In the genomic region with DNA sequence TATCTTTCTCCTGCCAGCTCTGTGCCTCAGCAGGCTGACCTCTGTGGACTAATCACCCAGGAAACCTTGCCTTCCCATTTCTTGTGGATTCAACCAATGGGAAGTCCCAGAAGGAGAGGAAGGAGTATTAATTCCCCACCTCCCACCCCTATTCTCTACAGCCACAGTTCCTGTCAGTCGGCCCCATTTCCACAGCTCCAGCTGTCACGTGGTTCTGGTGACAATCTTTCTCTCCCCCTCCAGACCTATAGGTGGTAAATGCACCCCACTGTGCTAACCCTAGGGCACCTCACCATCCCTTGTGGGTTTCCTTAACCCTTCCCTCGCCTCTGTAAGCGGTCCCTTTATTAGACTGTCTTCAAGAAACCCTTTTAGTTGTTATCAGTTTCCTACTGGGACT, we compare ENCODE assay signal across 23 cellular contexts.
"Had no signal": no experiment of that assay in that cellular context is flagged by ENCODE, and none has a peak within 500 bp of the region (broad histone marks: within the 10 kb centered on the region; RNA-seq: fewer than 3 reads in every experiment).

No MANE protein-coding gene starts in this region.

- H3K27ac Mint-ChIP-seq: T-helper 2 cell treated with Interferon-gamma antibody and Interleukin-4, amounts not matched to agents 5 μg/mL and 100 μg/mL, for 36 hours had no signal

- H3K36me3 ChIP-seq: gastrocnemius medialis, ovary, tibial nerve had no signal

- H3K4me3 ChIP-seq: gastrocnemius medialis, ovary, psoas muscle, tibial nerve had no signal

- H3K9me3 Mint-ChIP-seq: T-helper 2 cell treated with Interferon-gamma antibody and Interleukin-4, amounts not matched to agents 5 μg/mL and 100 μg/mL, for 36 hours had no signal

- DNase-seq: activated CD4-positive, alpha-beta T cell treated with anti-CD3 and anti-CD28 coated beads for 4 hours; activated CD4-positive, alpha-beta T cell treated with anti-CD3 and anti-CD28 coated beads, Interleukin-2, amount 50 U/mL, for 4 hours; activated CD4-positive, CD25-positive, alpha-beta regulatory T cell; activated gamma-delta T cell treated with Interleukin-2 at 50 U/mL for 16 hours; activated naive CD4-positive, alpha-beta T cell treated with anti-CD3 and anti-CD28 coated beads, Interleukin-2, amount 50 U/mL, for 16 hours; amniotic stem cell; central memory CD4-positive, alpha-beta T cell; dermis blood vessel endothelial cell; effector CD4-positive, alpha-beta T cell; erythroblast; gastrocnemius medialis; glutamatergic neuron; islet precursor cell; left cardiac atrium; left ventricle myocardium superior; naive B cell; ovary; stimulated activated CD4-positive, alpha-beta T cell treated with anti-CD3 and anti-CD28 coated beads, Interleukin-15, amount 100 ng/mL, for 24 hours; stimulated activated CD4-positive, alpha-beta T cell treated with anti-CD3 and anti-CD28 coated beads, Interleukin-2, amount 100 ng/mL, for 24 hours; stimulated activated naive CD4-positive, alpha-beta T cell treated with Interleukin-2 at 50 U/mL for 16 hours had no signal

- ATAC-seq: gastrocnemius medialis, left cardiac atrium, left ventricle myocardium superior, psoas muscle had no signal

- H3K9me3 ChIP-seq: gastrocnemius medialis, psoas muscle had no signal

- H3K27ac ChIP-seq: gastrocnemius medialis, ovary, psoas muscle, tibial nerve had no signal

- H3K27me3 ChIP-seq: gastrocnemius medialis, ovary, tibial nerve had no signal

- H3K4me1 ChIP-seq: gastrocnemius medialis, psoas muscle, tibial nerve had no signal

- H3K4me3 Mint-ChIP-seq: T-helper 2 cell treated with Interferon-gamma antibody and Interleukin-4, amounts not matched to agents 5 μg/mL and 100 μg/mL, for 36 hours had no signal
